2 cellular contexts compared by ENCODE assay signal in genomic region chr6:130262008-130262407, GRCh38.
TF ChIP-seq lines count a peak whose summit lies in the region.

No MANE protein-coding gene starts in this region.

TF ChIP-seq in HepG2, 621 proteins besides CTCF, POLR2A, EP300 and RAD21:
- TF ChIP-seq BCL6 (CRISPR knock-in tag; IDR thresholded peaks at IDR 0.05) = peak; percentile 54; the same call in 1 of the 2 replicates
- no peak for TF ChIP-seq HNRNPUL1 (IDR thresholded peaks at IDR 0.05; ENCODE audit: low read depth, low read length)
- peak; percentile 58; the same call in 1 of the 2 replicates for TF ChIP-seq RARA (CRISPR knock-in tag; IDR thresholded peaks at IDR 0.05)
- TF ChIP-seq SOX6 (IDR thresholded peaks at IDR 0.05) = no peak
- TF ChIP-seq SOX6 (CRISPR knock-in tag; IDR thresholded peaks at IDR 0.05) = no peak
TF ChIP-seq in HepG2: peak in this region for 2.

TF ChIP-seq in WTC11, 78 proteins besides CTCF, POLR2A, EP300 and RAD21:
- no peak for TF ChIP-seq KAT7 (CRISPR knock-in tag; IDR thresholded peaks at IDR 0.05; ENCODE audit: borderline replicate concordance)
- no peak for TF ChIP-seq SMAD3 (CRISPR knock-in tag; IDR thresholded peaks at IDR 0.05; ENCODE audit: borderline replicate concordance)
- no peak for TF ChIP-seq TCF7 (CRISPR knock-in tag; IDR thresholded peaks at IDR 0.05; ENCODE audit: low read depth)
- TF ChIP-seq ZNF532 (CRISPR knock-in tag; IDR thresholded peaks at IDR 0.05; ENCODE audit: borderline replicate concordance) = no peak
- TF ChIP-seq USF2 (CRISPR knock-in tag; IDR thresholded peaks at IDR 0.05) = no peak
- TF ChIP-seq USF1 (CRISPR knock-in tag; IDR thresholded peaks at IDR 0.05) = no peak
- TF ChIP-seq SOX15 (CRISPR knock-in tag; IDR thresholded peaks at IDR 0.05) = no peak
- no peak for TF ChIP-seq AR (CRISPR knock-in tag; IDR thresholded peaks at IDR 0.05)
- no peak for TF ChIP-seq ZNF121 (CRISPR knock-in tag; IDR thresholded peaks at IDR 0.05)
- TF ChIP-seq ZNF138 (CRISPR knock-in tag; conservative IDR thresholded peaks at IDR 0.05) = no peak
- no peak for TF ChIP-seq NR2C2 (CRISPR knock-in tag; IDR thresholded peaks at IDR 0.05)
- no peak for TF ChIP-seq MLX (CRISPR knock-in tag; IDR thresholded peaks at IDR 0.05)
- TF ChIP-seq ZBTB21 (CRISPR knock-in tag; IDR thresholded peaks at IDR 0.05; ENCODE audit: borderline replicate concordance) = no peak
- no peak for TF ChIP-seq HMGXB4 (CRISPR knock-in tag; IDR thresholded peaks at IDR 0.05)
- TF ChIP-seq JAZF1 (CRISPR knock-in tag; IDR thresholded peaks at IDR 0.05) = no peak
- TF ChIP-seq ZNF425 (CRISPR knock-in tag; conservative IDR thresholded peaks at IDR 0.05) = no peak
TF ChIP-seq in WTC11: peak in this region for 0.
